ENCODE assay signal across 12 cellular contexts in the genomic region with DNA sequence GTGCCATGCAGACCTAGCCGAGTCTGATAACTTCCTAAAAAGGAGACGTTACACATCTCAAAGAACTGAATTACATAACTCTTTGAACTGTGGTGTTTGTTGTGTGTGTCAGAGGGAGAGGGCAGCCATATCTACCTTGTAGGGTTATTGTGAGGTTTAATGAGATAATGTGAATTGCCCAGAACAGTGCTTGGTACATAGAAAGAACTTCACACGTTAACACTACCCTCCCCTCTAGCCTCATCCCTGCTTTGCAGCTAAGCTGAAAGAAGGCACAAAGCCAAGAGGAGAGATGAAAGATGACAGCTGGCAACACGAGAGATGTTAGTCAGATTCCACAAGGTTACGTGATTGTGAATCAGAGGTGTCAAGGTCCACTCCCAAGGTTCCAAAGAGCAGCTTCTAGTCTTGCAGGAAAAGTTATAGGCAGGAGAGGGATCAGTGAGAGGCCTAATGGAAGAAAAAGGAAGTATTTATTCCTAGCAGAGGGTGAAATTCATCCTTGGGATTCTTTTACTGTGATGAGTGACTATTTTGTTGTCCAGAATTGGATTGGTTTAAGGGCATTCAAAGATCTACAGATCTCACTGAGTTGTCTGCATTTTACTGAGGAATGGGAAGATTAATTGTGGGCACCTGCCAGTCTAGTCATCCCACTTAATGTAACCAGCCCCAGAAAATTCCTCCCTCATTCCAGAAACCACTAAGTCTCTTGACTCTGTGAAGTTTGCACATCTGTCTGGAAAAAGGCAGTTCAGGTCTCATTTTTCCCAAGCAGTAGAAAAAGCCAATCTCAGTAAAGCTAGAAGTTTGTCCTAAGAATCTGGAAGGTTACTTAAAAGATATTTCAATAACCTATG. TPM values are rescaled to one million over a fixed set of nuclear protein-coding genes. Genes with fewer than 3 reads are reported as not detected.
A peak's percentile ranks its signal among the peaks of the same experiment; 100 is the strongest.
DNase-seq lines count a peak whose midpoint lies in the region; ATAC-seq and TF ChIP-seq lines count a peak whose summit lies in the region.
"Had no signal": no experiment of that assay in that cellular context is flagged by ENCODE, and none has a peak within 500 bp of the region (broad histone marks: within the 10 kb centered on the region; RNA-seq: fewer than 3 reads in every experiment).

No MANE protein-coding gene starts in this region.

- H2BK120ac ChIP-seq in IMR-90 (ENCODE audit: low read depth, low read length): no peak overlapping the region

- no peaks in the 10 kb centered on the region for H3K79me1 ChIP-seq in IMR-90 (ENCODE audit: low read depth in 1 of 2, low read length in 2 of 2)

- H2AFZ ChIP-seq in IMR-90 (replicated peaks; ENCODE audit: low read length, poor library complexity): no peak overlapping the region

- H4K8ac ChIP-seq in IMR-90 (ENCODE audit: low read depth in 2 of 2, low read length in 2 of 2): no peak overlapping the region

- H3K36me3 Mint-ChIP-seq in activated CD8-positive, alpha-beta T cell treated with anti-CD3 and anti-CD28 coated beads, Interleukin-2, amount 10 ng/mL, durations not matched to agents 7 days and 5 days (ENCODE audit: low read depth): peaks cover 19% of the 10 kb centered on the region
- no peaks in the 10 kb centered on the region for H3K36me3 Mint-ChIP-seq in immature natural killer cell

- no peak overlapping the region for H2BK5ac ChIP-seq in IMR-90 (ENCODE audit: low read depth, low read length, poor library complexity, severe bottlenecking)

- no peaks in the 10 kb centered on the region for H3K9me3 ChIP-seq in IMR-90 (ENCODE audit: control insufficient read depth, insufficient read depth, low read length)
- no peaks in the 10 kb centered on the region for H3K9me3 ChIP-seq in body of pancreas

- H3K18ac ChIP-seq in IMR-90 (ENCODE audit: low read depth, low read length): no peak overlapping the region

- peak overlapping the region; percentile 28 for H3K27ac Mint-ChIP-seq in activated CD8-positive, alpha-beta T cell treated with anti-CD3 and anti-CD28 coated beads, Interleukin-2, amount 10 ng/mL, durations not matched to agents 7 days and 5 days
- peak overlapping the region in 1 of 6 donors; percentile 6 for H3K27ac Mint-ChIP-seq in immature natural killer cell
- H3K27ac Mint-ChIP-seq: stimulated activated effector memory CD8-positive, alpha-beta T cell treated with anti-CD3 and anti-CD28 coated beads, Interleukin-12 subunit alpha, Interleukin-12 subunit beta, amount 100 ng/mL, for 72 hours had no signal

- H3K9ac ChIP-seq in IMR-90 (ENCODE audit: low read depth, low read length): no peak overlapping the region

- 9% methylated on average over 2 of the region's 5 CpGs; no CpG with 5 or more reads in 1 of the 2 experiments for WGBS in IMR-90 (ENCODE audit: extremely low coverage in 2 of 2, insufficient read length in 1 of 2), 2 experiments
- 44 to 49% methylated on average over 5 of the region's 5 CpGs for WGBS in body of pancreas, 2 donors

- no peak overlapping the region for H3K4me2 ChIP-seq in IMR-90 (ENCODE audit: low read depth, low read length)

- H4K5ac ChIP-seq in IMR-90 (ENCODE audit: low read depth, low read length): no peak overlapping the region

- no peak overlapping the region for H2AK5ac ChIP-seq in IMR-90 (ENCODE audit: low read depth, low read length)

- H3K4me1 Mint-ChIP-seq in activated CD8-positive, alpha-beta T cell treated with anti-CD3 and anti-CD28 coated beads, Interleukin-2, amount 10 ng/mL, durations not matched to agents 7 days and 5 days (ENCODE audit: low read depth): peaks cover 70% of the 10 kb centered on the region
- H3K4me1 Mint-ChIP-seq in immature natural killer cell: peaks cover 19 to 29% of the 10 kb centered on the region in 2 donors

- H3K27me3 Mint-ChIP-seq in activated CD8-positive, alpha-beta T cell treated with anti-CD3 and anti-CD28 coated beads, Interleukin-2, amount 10 ng/mL, durations not matched to agents 7 days and 5 days (ENCODE audit: low read depth): no peaks in the 10 kb centered on the region
- no peaks in the 10 kb centered on the region for H3K27me3 Mint-ChIP-seq in immature natural killer cell (ENCODE audit: low read depth in 3 of 3)

- intact Hi-C loops in IMR-90 (cut with micrococcal nuclease): loop anchor here (10.0 kb wide), 1 partner anchor 62 kb away; a partner anchor contains a TSS
- intact Hi-C loops in body of pancreas (cut with DNase I): no loop called here

- no peak overlapping the region for H3K14ac ChIP-seq in IMR-90 (replicated peaks; ENCODE audit: low read depth, low read length)

- H4K20me1 ChIP-seq in IMR-90 (ENCODE audit: insufficient read depth, low read length): no peaks in the 10 kb centered on the region

- H3K4me3 ChIP-seq in IMR-90 (ENCODE audit: insufficient read depth, low read depth, low read length) (no peak overlapping the region), body of pancreas (no peak overlapping the region)

- H3K27me3 ChIP-seq in IMR-90 (ENCODE audit: control insufficient read depth, insufficient read depth, low read length) (peaks cover 1% of the 10 kb centered on the region), body of pancreas (no peaks in the 10 kb centered on the region)

- TF ChIP-seq POLR2A in IMR-90 (IDR thresholded peaks at IDR 0.05; ENCODE audit: low read depth, low read length): no peak
- no peak for TF ChIP-seq POLR2A in body of pancreas (IDR thresholded peaks at IDR 0.05)

- no peaks in the 10 kb centered on the region for H3K9me1 ChIP-seq in IMR-90 (ENCODE audit: insufficient read depth, low read length)

- H3K4ac ChIP-seq in IMR-90 (ENCODE audit: low read depth, low read length): no peak overlapping the region

- H2BK20ac ChIP-seq in IMR-90 (ENCODE audit: low read depth, low read length): no peak overlapping the region

- H4K91ac ChIP-seq in IMR-90 (ENCODE audit: insufficient read depth, low read depth, low read length): no peak overlapping the region

- POLR2A ChIA-PET in IMR-90 (lab: Charles Lee; ENCODE audit: unreplicated experiment): no interaction called here
- POLR2A ChIA-PET in activated CD8-positive, alpha-beta T cell treated with anti-CD3 and anti-CD28 coated beads, Interleukin-2, amount 10 ng/mL, durations not matched to agents 7 days and 5 days (lab: Charles Lee): interaction anchor here (0.8 to 4.8 kb wide), 3 partner anchors 13 to 41 kb away, joined by 3 to 57 read pairs (median 4); a partner anchor contains a TSS

- ATAC-seq in IMR-90 (ENCODE audit: low read depth) (no peak; the same call in 1 of the 2 replicates), HG02642 (IDR thresholded peaks at IDR 0.05; ENCODE audit: poor library complexity, unreplicated experiment) (no peak), body of pancreas (no peak), GM21526 (IDR thresholded peaks at IDR 0.05; ENCODE audit: low FRiP score, unreplicated experiment) (no peak)
- ATAC-seq in activated CD8-positive, alpha-beta T cell treated with anti-CD3 and anti-CD28 coated beads, Interleukin-2, amount 10 ng/mL, durations not matched to agents 7 days and 5 days: no peak
- ATAC-seq: stimulated activated effector memory CD8-positive, alpha-beta T cell treated with anti-CD3 and anti-CD28 coated beads, Interleukin-12 subunit alpha, Interleukin-12 subunit beta, amount 100 ng/mL, for 72 hours had no signal

- BruUV-seq in IMR-90 (replicated peaks; lab: Mats Ljungman, UMichigan): no TSS peak

- no peaks in the 10 kb centered on the region for H3K36me3 ChIP-seq in IMR-90 (ENCODE audit: control insufficient read depth, insufficient read depth, low read length)
- H3K36me3 ChIP-seq in body of pancreas (replicated peaks in 1 of 2; ENCODE audit: insufficient read depth in 1 of 2, low read depth in 2 of 2): no peaks in the 10 kb centered on the region

- no peak for TF ChIP-seq CTCF in IMR-90 (conservative IDR thresholded peaks at IDR 0.05; ENCODE audit: low read depth, low read length)
- TF ChIP-seq CTCF in body of pancreas (IDR thresholded peaks at IDR 0.05): no peak

- CTCF ChIA-PET in IMR-90 (lab: Yijun Ruan, JAX): interaction anchor here (0.5 to 2.1 kb wide), 2 partner anchors 25 to 346 kb away, joined by 3 to 8 read pairs; no protein-coding TSS in a partner anchor
- CTCF ChIA-PET in activated CD8-positive, alpha-beta T cell treated with anti-CD3 and anti-CD28 coated beads, Interleukin-2, amount 10 ng/mL, durations not matched to agents 7 days and 5 days (lab: Charles Lee): interaction anchor here (0.8 to 9.2 kb wide), 6 partner anchors 16 to 150 kb away, joined by 3 to 123 read pairs (median 6); a partner anchor contains a TSS

- no peak overlapping the region for H3K23ac ChIP-seq in IMR-90 (ENCODE audit: low read depth, low read length)

- in situ Hi-C loops in IMR-90 (cut with MboI; ENCODE audit: low sequenced_read_pairs): no loop called here

- no peaks in the 10 kb centered on the region for H3K4me1 ChIP-seq in IMR-90 (ENCODE audit: control insufficient read depth, insufficient read depth, low read length)
- no peaks in the 10 kb centered on the region for H3K4me1 ChIP-seq in body of pancreas

- no peak for TF ChIP-seq RAD21 in IMR-90 (IDR thresholded peaks at IDR 0.05; ENCODE audit: low read length)

- H3K56ac ChIP-seq in IMR-90 (ENCODE audit: extremely low read depth, insufficient read depth, low read length): no peak overlapping the region

- H3K27ac ChIP-seq in IMR-90 (ENCODE audit: insufficient read depth, low read length) (no peak overlapping the region), body of pancreas (no peak overlapping the region)
- H3K27ac ChIP-seq: VCaP had no signal

- dilution Hi-C loops in IMR-90 (cut with HindIII; ENCODE audit: low sequenced_read_pairs, unreplicated experiment): no loop called here

- no peak overlapping the region for H2BK15ac ChIP-seq in IMR-90 (ENCODE audit: low read depth, low read length)

- peaks cover 12% of the 10 kb centered on the region for H3K9me3 Mint-ChIP-seq in activated CD8-positive, alpha-beta T cell treated with anti-CD3 and anti-CD28 coated beads, Interleukin-2, amount 10 ng/mL, durations not matched to agents 7 days and 5 days (ENCODE audit: insufficient read depth)
- H3K9me3 Mint-ChIP-seq in immature natural killer cell: no peaks in the 10 kb centered on the region

- H2AK9ac ChIP-seq in IMR-90 (replicated peaks; ENCODE audit: low read depth, low read length, poor library complexity): no peak overlapping the region

- H3K4me3 Mint-ChIP-seq in activated CD8-positive, alpha-beta T cell treated with anti-CD3 and anti-CD28 coated beads, Interleukin-2, amount 10 ng/mL, durations not matched to agents 7 days and 5 days: no peak overlapping the region
- no peak overlapping the region for H3K4me3 Mint-ChIP-seq in immature natural killer cell
- H3K4me3 Mint-ChIP-seq: stimulated activated effector memory CD8-positive, alpha-beta T cell treated with anti-CD3 and anti-CD28 coated beads, Interleukin-12 subunit alpha, Interleukin-12 subunit beta, amount 100 ng/mL, for 72 hours had no signal

- DNase-seq in AG08395 (ENCODE audit: low spot score) (peak; percentile 31), IMR-90 (peak; percentile 39), kidney tubule cell (ENCODE audit: low spot score) (peak; percentile 75), body of pancreas (no peak), immature natural killer cell (no peak)
- DNase-seq in activated CD8-positive, alpha-beta T cell treated with anti-CD3 and anti-CD28 coated beads, Interleukin-2, amount 10 ng/mL, durations not matched to agents 7 days and 5 days: no peak
- DNase-seq: COR-L47, NCI-H187 treated with DMSO at 0.1 percent for 48 hours had no signal

RNA-seq across cellular contexts. Expression of a gene that starts 25.9 kb away (rescaled TPM):
- total RNA-seq in IMR-90 (2012; rRNA removed) (38.3 and 42.8 TPM in 2 replicates), body of pancreas (10 to 100 TPM; 56.6 to 96.6 TPM)
- polyA plus RNA-seq in IMR-90 (2012; rRNA removed) (28.3 and 36.9 TPM in 2 replicates), immature natural killer cell (10 to 100 TPM in 1 of 3 donors, 1 to 10 TPM in 2; 7.5 to 46.5 (median 8.6) TPM)
- polyA plus RNA-seq in IMR-90 (2012; cell fraction: cytosol; rRNA removed): 12.2 and 22.4 TPM in 2 replicates
- polyA plus RNA-seq in IMR-90 (2012; cell fraction: nucleus; rRNA removed; ENCODE audit: low replicate concordance): 45.1 and 55.1 TPM in 2 replicates
- total RNA-seq in activated CD8-positive, alpha-beta T cell treated with anti-CD3 and anti-CD28 coated beads, Interleukin-2, amount 10 ng/mL, durations not matched to agents 7 days and 5 days: 100 to 1,000 TPM; 203 to 204 TPM

Comparison
In these comparisons a context has a peak if more than half of its experiments do, and no peak if none do; other contexts are left out.
1. DNase-seq: peak in AG08395 (single experiment), IMR-90 (single experiment) and kidney tubule cell (single experiment); none in activated CD8-positive, alpha-beta T cell treated with anti-CD3 and anti-CD28 coated beads, Interleukin-2, amount 10 ng/mL, durations not matched to agents 7 days and 5 days (single experiment), body of pancreas (0 of 4) and immature natural killer cell (0 of 3).